ENCODE assay signal across 8 cellular contexts in genomic region chr5:113487779-113488644, GRCh38. TPM values are rescaled to one million over a fixed set of nuclear protein-coding genes. Genes with fewer than 3 reads are reported as not detected.
DNase-seq lines count a peak whose midpoint lies in the region; ATAC-seq and TF ChIP-seq lines count a peak whose summit lies in the region.

MCC (minus strand) TSS chr5:113488453.

- peak; percentile 61 for ATAC-seq in RWPE2 (ENCODE audit: low read depth)
- peak; percentile 95 to 96 for ATAC-seq in right cardiac atrium
- ATAC-seq in HG02938 (IDR thresholded peaks at IDR 0.05; ENCODE audit: unreplicated experiment), result no peak
- no peak for ATAC-seq in HG02798 (IDR thresholded peaks at IDR 0.05; ENCODE audit: poor library complexity, unreplicated experiment)

- no peaks in the 10 kb centered on the region for H3K9me3 ChIP-seq in RWPE2 (ENCODE audit: severe bottlenecking)
- no peaks in the 10 kb centered on the region for H3K9me3 ChIP-seq in right cardiac atrium (ENCODE audit: control insufficient read depth, low read length)

- WGBS in right cardiac atrium, result 1% methylated on average over 86 of the region's 86 CpGs

- in situ Hi-C loops in astrocyte of the spinal cord (cut with HindIII; ENCODE audit: low sequenced_read_pairs), result no loop called here

- intact Hi-C loops in right cardiac atrium (cut with DNase I), result no loop called here
- intact Hi-C loops in posterior cingulate gyrus (cut with DNase I), result no loop called here

- DNase-seq in DMS 273 treated with DMSO at 0.1 percent for 48 hours (lab: John Stamatoyannopoulos, UW), result peak; percentile 82
- peak; percentile 87 for DNase-seq in HPDE6-E6E7 (ENCODE audit: extremely low spot score)
- peak; percentile 93 for DNase-seq in RWPE2 (ENCODE audit: low spot score)
- peak; percentile 93 for DNase-seq in astrocyte of the spinal cord (ENCODE audit: low read depth, low spot score)
- DNase-seq in right cardiac atrium, result peak; percentile 83 to 93 (median 93)
- peak; percentile 47 to 97 (median 78) for DNase-seq in posterior cingulate gyrus

- H3K27ac ChIP-seq in RWPE2 (ENCODE audit: poor library complexity, severe bottlenecking) (peak within 1 kb of the TSS; percentile 58), right cardiac atrium (ENCODE audit: low read length) (peak within 1 kb of the TSS; percentile 85)

- no peaks in the 10 kb centered on the region for H3K27me3 ChIP-seq in RWPE2 (ENCODE audit: insufficient read depth, poor library complexity, severe bottlenecking)
- H3K27me3 ChIP-seq in right cardiac atrium (ENCODE audit: control insufficient read depth, insufficient read depth), result no peaks in the 10 kb centered on the region

- H3K36me3 ChIP-seq in RWPE2 (ENCODE audit: low read depth), result no peaks in the 10 kb centered on the region

- TF ChIP-seq CTCF in RWPE2 (IDR thresholded peaks at IDR 0.05; ENCODE audit: poor library complexity, severe bottlenecking) (no peak), astrocyte of the spinal cord (IDR thresholded peaks at IDR 0.05; ENCODE audit: low read depth, low read length) (no peak)

- H3K4me3 ChIP-seq in RWPE2 (ENCODE audit: severe bottlenecking), result peak within 1 kb of the TSS; percentile 58
- H3K4me3 ChIP-seq in astrocyte of the spinal cord (ENCODE audit: low read depth, low read length), result peak within 1 kb of the TSS; percentile 78
- H3K4me3 ChIP-seq in right cardiac atrium (ENCODE audit: low read length), result peak within 1 kb of the TSS; percentile 49

- H3K4me1 ChIP-seq in RWPE2 (ENCODE audit: insufficient read depth, poor library complexity, severe bottlenecking), result peaks cover 10% of the 10 kb centered on the region
- peaks cover 4% of the 10 kb centered on the region for H3K4me1 ChIP-seq in right cardiac atrium (ENCODE audit: control insufficient read depth, insufficient read depth, low read length)

RNA-seq across cellular contexts. Expression of gene MCC, which starts in this region (rescaled TPM):
- 10 to 100 TPM; 21.6 to 33.6 (median 27.8) TPM for total RNA-seq in right cardiac atrium
- polyA plus RNA-seq in right cardiac atrium, result 6.9 TPM

Comparison
In these comparisons a context has a peak if more than half of its experiments do, and no peak if none do; other contexts are left out.
1. ATAC-seq: peak in RWPE2 (single experiment) and right cardiac atrium (2 of 2); none in HG02938 (single experiment) and HG02798 (single experiment).
2. Peak in every context shown above with its lines, with median percentiles within 50 percentile points of each other: DNase-seq and H3K4me3 ChIP-seq.